ENCODE assay signal across 22 cellular contexts in genomic region chr4:94409375-94409679, GRCh38. TPM values are rescaled to one million over a fixed set of nuclear protein-coding genes. Genes with fewer than 3 reads are reported as not detected.
DNase-seq lines count a peak whose midpoint lies in the region; ATAC-seq, FAIRE-seq and TF ChIP-seq lines count a peak whose summit lies in the region.
"Had no signal": no experiment of that assay in that cellular context is flagged by ENCODE, and none has a peak within 500 bp of the region (broad histone marks: within the 10 kb centered on the region; RNA-seq: fewer than 3 reads in every experiment).

No MANE protein-coding gene starts in this region.

- CTCF ChIA-PET in HepG2 (lab: Yijun Ruan, JAX; ENCODE audit: low intra/inter-chr PET ratio, low total read pairs) = no interaction called here
- CTCF ChIA-PET in naive thymus-derived CD4-positive, alpha-beta T cell (lab: Charles Lee) = interaction anchor here (1.2 kb wide), 1 partner anchor 214 kb away, joined by 3 read pairs; no protein-coding TSS in a partner anchor

- H3K4me1 Mint-ChIP-seq in chondrocyte (ENCODE audit: low read depth) = peaks cover 70% of the 10 kb centered on the region
- no peaks in the 10 kb centered on the region for H3K4me1 Mint-ChIP-seq in naive thymus-derived CD4-positive, alpha-beta T cell
- H3K4me1 Mint-ChIP-seq: CD8-positive, alpha-beta memory T cell had no signal

- H3K4me2 ChIP-seq in HepG2 (ENCODE audit: low read depth, low read length) = no peak overlapping the region
- H3K4me2 ChIP-seq: BLaER1, GM23338 had no signal

- no peak overlapping the region for H2AFZ ChIP-seq in HepG2 (ENCODE audit: low read length)
- H2AFZ ChIP-seq: GM23338 had no signal

- no peaks in the 10 kb centered on the region for H3K36me3 Mint-ChIP-seq in chondrocyte (ENCODE audit: low read depth)
- no peaks in the 10 kb centered on the region for H3K36me3 Mint-ChIP-seq in naive thymus-derived CD4-positive, alpha-beta T cell
- H3K36me3 Mint-ChIP-seq: CD8-positive, alpha-beta memory T cell had no signal

- no peak for FAIRE-seq in HepG2 (lab: Jason Lieb, UNC)
- FAIRE-seq: GM12892, GM19239 had no signal

- WGBS in HepG2 (ENCODE audit: low lambda C conversion rate) = 92% methylated on average over 1 of the region's 1 CpG
- WGBS in right lobe of liver (ENCODE audit: insufficient coverage, low coverage, low lambda C conversion rate, missing lambda C conversion rate) = 100% methylated on average over 1 of the region's 1 CpG
- WGBS in sigmoid colon, 2 donors = 96 to 100% methylated on average over 1 of the region's 1 CpG

- no peaks in the 10 kb centered on the region for H4K20me1 ChIP-seq in HepG2 (ENCODE audit: insufficient read depth, low read length)
- H4K20me1 ChIP-seq: BLaER1 had no signal

- POLR2A ChIA-PET in HepG2 (lab: Yijun Ruan, JAX) = interaction anchor here (1.4 to 10.1 kb wide), 2 partner anchors 20 to 44 kb away, joined by 5 to 94 read pairs; partner anchors contain the start of gene PDLIM5
- POLR2A ChIA-PET in naive thymus-derived CD4-positive, alpha-beta T cell (lab: Charles Lee) = no interaction called here

- no peak overlapping the region for H3K4me3 Mint-ChIP-seq in chondrocyte (ENCODE audit: unreplicated experiment)
- H3K4me3 Mint-ChIP-seq in naive thymus-derived CD4-positive, alpha-beta T cell = no peak overlapping the region
- H3K4me3 Mint-ChIP-seq: CD8-positive, alpha-beta memory T cell; GM23338 had no signal

- in situ Hi-C loops in HepG2 (cut with HindIII; ENCODE audit: extremely low pct_ligation_motif_present, low pct_unique_long_range_greater_than_20kb) = loop anchor here (5.0 kb wide), 2 partner anchors 43 to 188 kb away; partner anchors contain the start of gene PDLIM5

- H3K27ac ChIP-seq in HepG2 (ENCODE audit: extremely low read length, insufficient read depth, low read length) = no peak overlapping the region
- no peak overlapping the region for H3K27ac ChIP-seq in right lobe of liver
- H3K27ac ChIP-seq in sigmoid colon = peak overlapping the region; percentile 56 to 81 (median 70)
- H3K27ac ChIP-seq in naive thymus-derived CD4-positive, alpha-beta T cell (ENCODE audit: low read depth, low read length) = no peak overlapping the region
- H3K27ac ChIP-seq: BLaER1, HL-60 had no signal

- TF ChIP-seq POLR2A in HepG2 (IDR thresholded peaks at IDR 0.05; ENCODE audit: insufficient read depth in 1 of 2, low read depth in 2 of 2, low read length in 2 of 2) (no peak), right lobe of liver (IDR thresholded peaks at IDR 0.05) (no peak), sigmoid colon (IDR thresholded peaks at IDR 0.05) (no peak)

- peaks cover 54% of the 10 kb centered on the region for H3K4me1 ChIP-seq in HepG2 (ENCODE audit: insufficient read depth, low read length)
- H3K4me1 ChIP-seq in right lobe of liver = peaks cover 0 to 46% (median 9%) of the 10 kb centered on the region in 4 donors
- H3K4me1 ChIP-seq in sigmoid colon = peaks cover 0 to 58% (median 38%) of the 10 kb centered on the region in 4 donors
- no peaks in the 10 kb centered on the region for H3K4me1 ChIP-seq in naive thymus-derived CD4-positive, alpha-beta T cell (ENCODE audit: control insufficient read depth in 2 of 2, insufficient read depth in 2 of 2, low read length in 2 of 2)
- H3K4me1 ChIP-seq: BLaER1 had no signal

- H3K9ac ChIP-seq in HepG2 (ENCODE audit: insufficient read depth, low read depth, low read length) = no peak overlapping the region
- H3K9ac ChIP-seq: BLaER1 had no signal

- BruUV-seq in HepG2 (replicated peaks; lab: Mats Ljungman, UMichigan) = no TSS peak

- ATAC-seq in HepG2 = no peak
- no peak for ATAC-seq in right lobe of liver
- ATAC-seq in naive thymus-derived CD4-positive, alpha-beta T cell = no peak
- ATAC-seq in GM21390 (IDR thresholded peaks at IDR 0.05; ENCODE audit: unreplicated experiment) = no peak
- ATAC-seq: Panc1 had no signal

- peak overlapping the region; percentile 56 for H3K27ac Mint-ChIP-seq in chondrocyte (ENCODE audit: unreplicated experiment)
- no peak overlapping the region for H3K27ac Mint-ChIP-seq in naive thymus-derived CD4-positive, alpha-beta T cell

- no peaks in the 10 kb centered on the region for H3K27me3 ChIP-seq in HepG2 (ENCODE audit: control insufficient read depth in 1 of 2, insufficient read depth in 2 of 2, low read length in 2 of 2)
- H3K27me3 ChIP-seq in right lobe of liver = no peaks in the 10 kb centered on the region
- no peaks in the 10 kb centered on the region for H3K27me3 ChIP-seq in sigmoid colon
- H3K27me3 ChIP-seq in naive thymus-derived CD4-positive, alpha-beta T cell (ENCODE audit: control insufficient read depth in 2 of 2, insufficient read depth in 2 of 2, low read length in 2 of 2) = no peaks in the 10 kb centered on the region
- H3K27me3 ChIP-seq: BLaER1 had no signal

- H3K9me3 ChIP-seq in HepG2 (ENCODE audit: low read length) (no peaks in the 10 kb centered on the region), right lobe of liver (no peaks in the 10 kb centered on the region), sigmoid colon (no peaks in the 10 kb centered on the region)
- H3K9me3 ChIP-seq in naive thymus-derived CD4-positive, alpha-beta T cell (ENCODE audit: control insufficient read depth in 2 of 3, low read length in 3 of 3) = no peaks in the 10 kb centered on the region
- H3K9me3 ChIP-seq: BLaER1 had no signal

- intact Hi-C loops in HepG2 (cut with micrococcal nuclease; ENCODE audit: unreplicated experiment) = no loop called here
- intact Hi-C loops in right lobe of liver (cut with DNase I) = loop anchor here (10.0 kb wide), 1 partner anchor 185 kb away; no protein-coding TSS in a partner anchor
- intact Hi-C loops in sigmoid colon (cut with DNase I) = loop anchor here (10.0 kb wide), 2 partner anchors 325 to 615 kb away; no protein-coding TSS in a partner anchor
- intact Hi-C loops in naive thymus-derived CD4-positive, alpha-beta T cell (cut with micrococcal nuclease) = loop anchor here (5.0 kb wide), 3 partner anchors 43 to 683 kb away; partner anchors contain the start of gene PDLIM5 (in 1 of the 2)

- TF ChIP-seq EP300 in HepG2 (IDR thresholded peaks at IDR 0.05; ENCODE audit: low read depth in 2 of 2, low read length in 2 of 2) (no peak), HepG2 (CRISPR knock-in tag; IDR thresholded peaks at IDR 0.05; ENCODE audit: borderline replicate concordance) (no peak), sigmoid colon (IDR thresholded peaks at IDR 0.05) (no peak)

- H3K4me3 ChIP-seq in HepG2 (replicated peaks in 1 of 3; ENCODE audit: insufficient read depth in 1 of 3, low read depth in 2 of 3, low read length in 3 of 3) = no peak overlapping the region
- H3K4me3 ChIP-seq in right lobe of liver = no peak overlapping the region
- no peak overlapping the region for H3K4me3 ChIP-seq in sigmoid colon
- H3K4me3 ChIP-seq in naive thymus-derived CD4-positive, alpha-beta T cell (ENCODE audit: low read length) = no peak overlapping the region
- H3K4me3 ChIP-seq: BLaER1, GM23338 had no signal

- H3K79me2 ChIP-seq in HepG2 (ENCODE audit: insufficient read depth, low read length) = no peaks in the 10 kb centered on the region

- H3K36me3 ChIP-seq in HepG2 (replicated peaks in 1 of 2; ENCODE audit: control insufficient read depth in 1 of 2, insufficient read depth in 2 of 2, low read length in 2 of 2) (no peaks in the 10 kb centered on the region), right lobe of liver (no peaks in the 10 kb centered on the region), sigmoid colon (no peaks in the 10 kb centered on the region)
- H3K36me3 ChIP-seq in naive thymus-derived CD4-positive, alpha-beta T cell (ENCODE audit: control insufficient read depth in 2 of 3, insufficient read depth in 3 of 3, low read length in 3 of 3) = no peaks in the 10 kb centered on the region
- H3K36me3 ChIP-seq: BLaER1 had no signal

- H3K27me3 Mint-ChIP-seq in chondrocyte (ENCODE audit: low read depth) = no peaks in the 10 kb centered on the region
- peaks cover 10 to 30% (median 15%) of the 10 kb centered on the region in 5 donors for H3K27me3 Mint-ChIP-seq in naive thymus-derived CD4-positive, alpha-beta T cell

- H3K9me3 Mint-ChIP-seq in chondrocyte (ENCODE audit: low read depth) = no peaks in the 10 kb centered on the region
- H3K9me3 Mint-ChIP-seq in naive thymus-derived CD4-positive, alpha-beta T cell = peaks cover 0 to 1% (median 0%) of the 10 kb centered on the region in 11 donors
- H3K9me3 Mint-ChIP-seq: GM23338 had no signal

- DNase-seq in HepG2 (ENCODE audit: low spot score) = no peak
- DNase-seq in right lobe of liver = no peak
- DNase-seq in chondrocyte (ENCODE audit: low spot score) = no peak
- DNase-seq in sigmoid colon = no peak
- no peak for DNase-seq in central memory CD4-positive, alpha-beta T cell
- no peak for DNase-seq in naive thymus-derived CD4-positive, alpha-beta T cell
- DNase-seq: CD8-positive, alpha-beta memory T cell; DND-41; GDM1; KBM-7; NCI-H1092; NCI-H1694 treated with DMSO at 0.1 percent for 48 hours; NCI-H446; NCI-H748 treated with DMSO at 0.1 percent for 48 hours; SHP77 had no signal

- TF ChIP-seq CTCF in HepG2 (CRISPR knock-in tag; IDR thresholded peaks at IDR 0.05) = no peak
- no peak for TF ChIP-seq CTCF in right lobe of liver (IDR thresholded peaks at IDR 0.05)
- TF ChIP-seq CTCF in chondrocyte (IDR thresholded peaks at IDR 0.05) = no peak
- no peak for TF ChIP-seq CTCF in sigmoid colon (IDR thresholded peaks at IDR 0.05)

- no peak for TF ChIP-seq RAD21 in HepG2 (CRISPR knock-in tag; IDR thresholded peaks at IDR 0.05)

RNA-seq across cellular contexts. Expression of gene PDLIM5, which starts 42.4 kb away (rescaled TPM):
- total RNA-seq in HepG2 (2016; rRNA removed; fragmentation: Illumina TruSeq; extraction: Trizol) (52.8 and 70.2 TPM in 2 replicates), right lobe of liver (100 to 1,000 TPM in 3 of 6 experiments, 10 to 100 TPM in 3; 71.9 to 135 (median 101) TPM), chondrocyte (268 to 329 TPM (median 317 TPM) in 3 replicates), sigmoid colon (100 to 1,000 TPM; 167 to 221 (median 204) TPM)
- total RNA-seq in HepG2 (2016; cell fraction: cytosol; rRNA removed; fragmentation: Illumina TruSeq; extraction: Trizol; ENCODE audit: low read depth) = 11.2 and 14.5 TPM in 2 replicates
- 52.2 and 54.1 TPM in 2 replicates for total RNA-seq in HepG2 (2016; cell fraction: insoluble cytoplasmic fraction; rRNA removed; fragmentation: Illumina TruSeq; extraction: Trizol)
- 17.9 and 18.7 TPM in 2 replicates for total RNA-seq in HepG2 (2016; cell fraction: membrane; rRNA removed; fragmentation: Illumina TruSeq; extraction: Trizol)
- 88.4 and 102 TPM in 2 replicates for total RNA-seq in HepG2 (2016; cell fraction: nucleus; rRNA removed; fragmentation: Illumina TruSeq; extraction: Trizol)
- polyA plus RNA-seq in HepG2 (2011; rRNA removed) (107 and 119 TPM in 2 replicates), sigmoid colon (10 to 100 TPM; 31.2 to 43.0 (median 39.6) TPM)
- 76.4 TPM in 2 replicates for polyA plus RNA-seq in HepG2 (2011; cell fraction: cytosol; rRNA removed)
- polyA plus RNA-seq in HepG2 (2011; cell fraction: nucleus; rRNA removed) = 70.2 and 73.2 TPM in 2 replicates
- polyA plus RNA-seq in HepG2 (2012) = 49.7 and 51.7 TPM in 2 replicates
- 3.8 and 5.4 TPM in 2 replicates for polyA plus RNA-seq in HepG2 (2016; cell fraction: cytosol; fragmentation: Illumina TruSeq; extraction: Trizol; ENCODE audit: low read depth)
- polyA plus RNA-seq in HepG2 (2016; cell fraction: insoluble cytoplasmic fraction; fragmentation: Illumina TruSeq; extraction: Trizol; ENCODE audit: low read depth) = 43.1 and 47.2 TPM in 2 replicates
- polyA plus RNA-seq in HepG2 (2016; cell fraction: membrane; fragmentation: Illumina TruSeq; extraction: Trizol; ENCODE audit: low read depth) = 10.0 and 10.3 TPM in 2 replicates
- polyA plus RNA-seq in HepG2 (2016; cell fraction: nucleus; fragmentation: Illumina TruSeq; extraction: Trizol; ENCODE audit: insufficient read depth, low read depth) = 37.0 and 39.1 TPM in 2 replicates
- polyA minus RNA-seq in HepG2 (2011; rRNA and poly(A)+ RNA removed; ENCODE audit: low replicate concordance) = 133 and 288 TPM in 2 replicates
- 49.8 and 79.5 TPM in 2 replicates for polyA minus RNA-seq in HepG2 (2011; cell fraction: cytosol; rRNA and poly(A)+ RNA removed)
- polyA minus RNA-seq in HepG2 (2011; cell fraction: nucleus; rRNA and poly(A)+ RNA removed) = 358 and 434 TPM in 2 replicates
- total RNA-seq in naive thymus-derived CD4-positive, alpha-beta T cell = 10 to 100 TPM; 14.4 to 61.7 (median 31.4) TPM
- polyA plus RNA-seq in naive thymus-derived CD4-positive, alpha-beta T cell = 10 to 100 TPM; 38.1 to 42.0 TPM

Comparison
In these comparisons a context has a peak if more than half of its experiments do, and no peak if none do; other contexts are left out.
1. H3K27ac ChIP-seq: peak in sigmoid colon (4 of 4); none in HepG2 (single experiment), right lobe of liver (0 of 3) and naive thymus-derived CD4-positive, alpha-beta T cell (single experiment).